Comparison of ENCODE assay signal across 24 cellular contexts in genomic region chr20:62322428-62323073, GRCh38. TPM values are rescaled to one million over a fixed set of nuclear protein-coding genes. Genes with fewer than 3 reads are reported as not detected.
DNase-seq lines count a peak whose midpoint lies in the region; ATAC-seq and TF ChIP-seq lines count a peak whose summit lies in the region.
"Had no signal": no experiment of that assay in that cellular context is flagged by ENCODE, and none has a peak within 500 bp of the region (broad histone marks: within the 10 kb centered on the region; RNA-seq: fewer than 3 reads in every experiment).

No MANE protein-coding gene starts in this region.

- no peaks in the 10 kb centered on the region for H3K9me3 Mint-ChIP-seq in stimulated activated naive CD8-positive, alpha-beta T cell treated with anti-CD3 and anti-CD28 coated beads, Interleukin-15, amount 100 ng/mL, for 72 hours

- H3K4me3 Mint-ChIP-seq in stimulated activated naive CD8-positive, alpha-beta T cell treated with anti-CD3 and anti-CD28 coated beads, Interleukin-15, amount 100 ng/mL, for 72 hours = no peak overlapping the region
- H3K4me3 Mint-ChIP-seq: CD4-positive, alpha-beta memory T cell had no signal

- WGBS in gastroesophageal sphincter (ENCODE audit: low coverage in 1 of 2), 2 donors = no CpG with 5 or more reads among the region's 18 CpGs
- WGBS in transverse colon (ENCODE audit: low coverage in 1 of 2), 2 donors = 86% methylated on average over 17 of the region's 18 CpGs; no CpG with 5 or more reads in 1 of the 2 donors

- in situ Hi-C loops in Panc1 (cut with HindIII; ENCODE audit: low pct_unique_long_range_greater_than_20kb, low sequenced_read_pairs) (no loop called here), transverse colon (cut with MboI; ENCODE audit: low pct_ligation_motif_present in 1 of 4, low pct_unique_long_range_greater_than_20kb in 1 of 4, low sequenced_read_pairs in 3 of 4) (no loop called here)

- TF ChIP-seq POLR2A in gastroesophageal sphincter (IDR thresholded peaks at IDR 0.05) = no peak
- TF ChIP-seq POLR2A in transverse colon (IDR thresholded peaks at IDR 0.05) = no peak

- H3K4me1 Mint-ChIP-seq in stimulated activated naive CD8-positive, alpha-beta T cell treated with anti-CD3 and anti-CD28 coated beads, Interleukin-15, amount 100 ng/mL, for 72 hours = no peaks in the 10 kb centered on the region

- no peak overlapping the region for H3K27ac ChIP-seq in Panc1 (ENCODE audit: low read length)
- peak overlapping the region in 3 of 4 donors; percentile 37 to 59 (median 57) for H3K27ac ChIP-seq in gastroesophageal sphincter
- H3K27ac ChIP-seq in transverse colon = no peak overlapping the region
- H3K27ac ChIP-seq: HL-60, PC-9, SK-N-MC had no signal

- H3K9me3 ChIP-seq in Panc1 (ENCODE audit: control insufficient read depth, insufficient read depth, low read depth, low read length) = no peaks in the 10 kb centered on the region
- no peaks in the 10 kb centered on the region for H3K9me3 ChIP-seq in gastroesophageal sphincter
- H3K9me3 ChIP-seq in transverse colon = no peaks in the 10 kb centered on the region
- H3K9me3 ChIP-seq: HAP-1, MG63 had no signal

- CTCF ChIA-PET in Panc1 (lab: Charles Lee) = no interaction called here

- TF ChIP-seq CTCF in Panc1 (IDR thresholded peaks at IDR 0.05) (no peak), gastroesophageal sphincter (IDR thresholded peaks at IDR 0.05) (no peak), transverse colon (IDR thresholded peaks at IDR 0.05) (no peak)

- POLR2A ChIA-PET in Panc1 (lab: Charles Lee) = no interaction called here

- H3K27ac Mint-ChIP-seq in stimulated activated naive CD8-positive, alpha-beta T cell treated with anti-CD3 and anti-CD28 coated beads, Interleukin-15, amount 100 ng/mL, for 72 hours = peak overlapping the region in 1 of 2 donors; percentile 27
- H3K27ac Mint-ChIP-seq: CD4-positive, alpha-beta memory T cell had no signal

- no TSS peak for BruUV-seq in Panc1 (replicated peaks; lab: Mats Ljungman, UMichigan)

- intact Hi-C loops in Panc1 (cut with micrococcal nuclease; ENCODE audit: unreplicated experiment) = no loop called here
- intact Hi-C loops in transverse colon (cut with DNase I; ENCODE audit: low total_unique reads) = no loop called here

- no peak for DNase-seq in stimulated activated naive CD8-positive, alpha-beta T cell treated with anti-CD3 and anti-CD28 coated beads, Interleukin-15, amount 100 ng/mL, for 72 hours
- DNase-seq in stimulated activated naive CD8-positive, alpha-beta T cell treated with anti-CD3 and anti-CD28 coated beads, Interleukin-15, Interleukin-2, amounts not matched to agents 100 U/mL and 50 U/mL, for 24 hours = no peak
- no peak for DNase-seq in Panc1 (ENCODE audit: low read depth, low spot score)
- DNase-seq in transverse colon = no peak
- no peak for DNase-seq in activated effector memory CD4-positive, alpha-beta T cell treated with anti-CD3 and anti-CD28 coated beads, Interleukin-2, amount 50 U/mL, for 16 hours
- DNase-seq: C1 segment of cervical spinal cord, COR-L47, GOT3, MG63, NCI-H1105 treated with DMSO at 0.1 percent for 48 hours, NCI-H146, NCI-H1930, NCI-H2107, NCI-H524, NCI-H748 treated with DMSO at 0.1 percent for 48 hours, PC-9, RPMI8226, SIG-M5 had no signal

- no peak for TF ChIP-seq EP300 in gastroesophageal sphincter (IDR thresholded peaks at IDR 0.05)
- no peak for TF ChIP-seq EP300 in transverse colon (IDR thresholded peaks at IDR 0.05; ENCODE audit: low read depth)

- H3K27me3 ChIP-seq in Panc1 (ENCODE audit: control insufficient read depth, insufficient read depth, low read length) (no peaks in the 10 kb centered on the region), gastroesophageal sphincter (no peaks in the 10 kb centered on the region), transverse colon (no peaks in the 10 kb centered on the region)
- H3K27me3 ChIP-seq: MG63 had no signal

- no peak overlapping the region for H3K4me3 ChIP-seq in Panc1 (ENCODE audit: low read depth in 2 of 2, low read length in 2 of 2)
- no peak overlapping the region for H3K4me3 ChIP-seq in gastroesophageal sphincter
- no peak overlapping the region for H3K4me3 ChIP-seq in transverse colon
- H3K4me3 ChIP-seq: HAP-1, MG63, PC-9, SK-N-MC had no signal

- H3K27me3 Mint-ChIP-seq in stimulated activated naive CD8-positive, alpha-beta T cell treated with anti-CD3 and anti-CD28 coated beads, Interleukin-15, amount 100 ng/mL, for 72 hours = no peaks in the 10 kb centered on the region
- H3K27me3 Mint-ChIP-seq: CD4-positive, alpha-beta memory T cell had no signal

- peak; percentile 13 for ATAC-seq in stimulated activated naive CD8-positive, alpha-beta T cell treated with anti-CD3 and anti-CD28 coated beads, Interleukin-15, amount 100 ng/mL, for 72 hours
- ATAC-seq in stimulated activated naive CD8-positive, alpha-beta T cell treated with anti-CD3 and anti-CD28 coated beads, Interleukin-15, Interleukin-2, amounts not matched to agents 100 U/mL and 50 U/mL, for 24 hours = no peak
- ATAC-seq in Panc1 (peak; percentile 33), gastroesophageal sphincter (no peak), GM18867 (IDR thresholded peaks at IDR 0.05; ENCODE audit: unreplicated experiment) (no peak)

- H3K36me3 ChIP-seq in Panc1 (ENCODE audit: control insufficient read depth, insufficient read depth, low read length) = peaks cover 4% of the 10 kb centered on the region
- H3K36me3 ChIP-seq in gastroesophageal sphincter = peaks cover 0 to 92% of the 10 kb centered on the region in 2 donors
- H3K36me3 ChIP-seq in transverse colon = no peaks in the 10 kb centered on the region

- H3K4me1 ChIP-seq in Panc1 (ENCODE audit: control insufficient read depth, insufficient read depth, low read length) = peaks cover 4% of the 10 kb centered on the region; the same call in 1 of the 2 replicates
- H3K4me1 ChIP-seq in gastroesophageal sphincter = peaks cover 0 to 19% (median 0%) of the 10 kb centered on the region in 3 donors
- H3K4me1 ChIP-seq in transverse colon = no peaks in the 10 kb centered on the region
- H3K4me1 ChIP-seq: HAP-1 had no signal

RNA-seq across cellular contexts. Expression of gene ADRM1, which starts 19.8 kb away (rescaled TPM):
- total RNA-seq in Panc1 (2021; ENCODE audit: unreplicated experiment) (194 TPM), gastroesophageal sphincter (100 to 1,000 TPM; 131 to 182 (median 151) TPM), transverse colon (100 to 1,000 TPM in 3 of 4 donors, 10 to 100 TPM in 1; 41.8 to 126 (median 109) TPM)
- 315 TPM for polyA plus RNA-seq in Panc1 (2012; ENCODE audit: insufficient read length)

RNA-seq across cellular contexts. Expression of gene LAMA5, which starts 44.6 kb away (rescaled TPM):
- 497 TPM for total RNA-seq in Panc1 (2021; ENCODE audit: unreplicated experiment)
- 508 TPM for polyA plus RNA-seq in Panc1 (2012; ENCODE audit: insufficient read length)
- 100 to 1,000 TPM in 3 of 4 donors, 10 to 100 TPM in 1; 58.6 to 259 (median 172) TPM for total RNA-seq in gastroesophageal sphincter
- 100 to 1,000 TPM in 2 of 4 donors, 10 to 100 TPM in 2; 33.2 to 269 (median 91.3) TPM for total RNA-seq in transverse colon
- polyA plus RNA-seq: CD4-positive, alpha-beta memory T cell had no signal

Comparison
In these comparisons a context has a peak if more than half of its experiments do, and no peak if none do; other contexts are left out.
1. ATAC-seq: peak in stimulated activated naive CD8-positive, alpha-beta T cell treated with anti-CD3 and anti-CD28 coated beads, Interleukin-15, amount 100 ng/mL, for 72 hours (single experiment) and Panc1 (single experiment); none in stimulated activated naive CD8-positive, alpha-beta T cell treated with anti-CD3 and anti-CD28 coated beads, Interleukin-15, Interleukin-2, amounts not matched to agents 100 U/mL and 50 U/mL, for 24 hours (single experiment), gastroesophageal sphincter (single experiment) and GM18867 (single experiment).
2. H3K27ac ChIP-seq: peak in gastroesophageal sphincter (3 of 4); none in Panc1 (single experiment) and transverse colon (0 of 4).